Comparison of ENCODE assay signal across 18 cellular contexts in genomic region chr16:88508868-88509748, GRCh38. TPM values are rescaled to one million over a fixed set of nuclear protein-coding genes. Genes with fewer than 3 reads are reported as not detected.
DNase-seq lines count a peak whose midpoint lies in the region; TF ChIP-seq lines count a peak whose summit lies in the region.
"Had no signal": no experiment of that assay in that cellular context is flagged by ENCODE, and none has a peak within 500 bp of the region (broad histone marks: within the 10 kb centered on the region; RNA-seq: fewer than 3 reads in every experiment).

No MANE protein-coding gene starts in this region.

- no peak overlapping the region for H2BK15ac ChIP-seq in neuronal stem cell (ENCODE audit: low read length)

- peak overlapping the region; percentile 89 for H3K14ac ChIP-seq in neuronal stem cell (ENCODE audit: low read length)

- peak overlapping the region; percentile 82 for H2BK12ac ChIP-seq in neuronal stem cell (ENCODE audit: low read length)

- H3K4me1 Mint-ChIP-seq in Caco-2 (ENCODE audit: low read depth, unreplicated experiment) = peaks cover 19% of the 10 kb centered on the region

- peak overlapping the region; percentile 78 for H2BK5ac ChIP-seq in neuronal stem cell (ENCODE audit: low read length)

- no peak overlapping the region for H4K91ac ChIP-seq in neuronal stem cell (ENCODE audit: low read depth, low read length, poor library complexity)

- no peak overlapping the region for H3K4me2 ChIP-seq in neuronal stem cell (ENCODE audit: insufficient read depth, low read length, poor library complexity, severe bottlenecking)
- H3K4me2 ChIP-seq: KMS-11 had no signal

- H3K23ac ChIP-seq in neuronal stem cell (ENCODE audit: low read depth, low read length, poor library complexity) = peak overlapping the region; percentile 80

- H2BK120ac ChIP-seq in neuronal stem cell (ENCODE audit: low read depth, low read length) = peak overlapping the region; percentile 44

- peak; percentile 93 to 96 for DNase-seq in Caco-2
- peak; percentile 41 to 76 for DNase-seq in NCI-H526 (lab: John Stamatoyannopoulos, UW)
- peak; percentile 53 to 67 for DNase-seq in erythroblast (lab: John Stamatoyannopoulos, UW)
- DNase-seq in neuronal stem cell (ENCODE audit: low spot score) = no peak
- DNase-seq in NCI-H345 (lab: John Stamatoyannopoulos, UW) = no peak
- DNase-seq in ecto neural progenitor cell (ENCODE audit: low spot score) = no peak
- DNase-seq in DMS53 (lab: John Stamatoyannopoulos, UW) = no peak
- no peak for DNase-seq in HK-2 (ENCODE audit: unreplicated experiment)
- DNase-seq: activated CD4-positive, alpha-beta T cell treated with anti-CD3 and anti-CD28 coated beads, Interleukin-2, amount 50 U/mL, for 1 hour; aorta; foreskin melanocyte; left cardiac atrium; NCI-H2107; nucleus accumbens; sigmoid colon; stimulated activated CD4-positive, alpha-beta T cell treated with anti-CD3 and anti-CD28 coated beads, Interleukin-1b, Interleukin-23, amount 100 ng/mL, for 48 hours had no signal

- H3K4ac ChIP-seq in neuronal stem cell (ENCODE audit: low read length) = no peak overlapping the region

- H3K18ac ChIP-seq in neuronal stem cell (ENCODE audit: low read length) = peak overlapping the region; percentile 90

- WGBS in neuronal stem cell (ENCODE audit: extremely low coverage in 2 of 2, insufficient read length in 2 of 2, insufficient replicate concordance in 1 of 2), 2 donors = no CpG with 5 or more reads among the region's 41 CpGs

- CTCF ChIA-PET in Caco-2 (lab: Charles Lee) = interaction anchor here (0.6 to 2.0 kb wide), 13 partner anchors 9 to 812 kb away, joined by 3 to 76 read pairs (median 3); partner anchors contain the start of genes ZC3H18 and ZFPM1

- intact Hi-C loops in Caco-2 (cut with micrococcal nuclease; ENCODE audit: unreplicated experiment) = loop anchor here (1.0 to 2.0 kb wide), 4 partner anchors 18 to 564 kb away; partner anchors contain the start of gene ZFPM1

- H3K27ac ChIP-seq in neuronal stem cell (replicated peaks; ENCODE audit: low read length) = no peak overlapping the region
- H3K27ac ChIP-seq: KMS-11, sigmoid colon had no signal

- TF ChIP-seq CTCF in Caco-2 (IDR thresholded peaks at IDR 0.05; ENCODE audit: insufficient read depth in 1 of 2, low read depth in 1 of 2, low read length in 1 of 2, severe bottlenecking in 1 of 2, unreplicated experiment in 1 of 2) = no peak

- no peak overlapping the region for H3K9ac ChIP-seq in neuronal stem cell (ENCODE audit: low read depth, low read length, poor library complexity)
- H3K9ac ChIP-seq: KMS-11 had no signal

- H3K4me1 ChIP-seq in Caco-2 (peaks cover 73% of the 10 kb centered on the region), neuronal stem cell (ENCODE audit: control insufficient read depth in 2 of 2, insufficient read depth in 1 of 2, low read depth in 1 of 2, low read length in 2 of 2) (peaks cover 11 to 12% of the 10 kb centered on the region in 2 donors)
- H3K4me1 ChIP-seq: HAP-1, sigmoid colon had no signal

- H3K27me3 Mint-ChIP-seq in Caco-2 (ENCODE audit: insufficient read depth, unreplicated experiment) = no peaks in the 10 kb centered on the region

- BruUV-seq in Caco-2 (replicated peaks; lab: Mats Ljungman, UMichigan) = no TSS peak

- H3K4me3 ChIP-seq in Caco-2 (ENCODE audit: low read depth, low read length) (peak overlapping the region; percentile 25), neuronal stem cell (ENCODE audit: low read length in 2 of 2) (no peak overlapping the region)
- H3K4me3 ChIP-seq: HAP-1, sigmoid colon had no signal

- no peak overlapping the region for H2AFZ ChIP-seq in neuronal stem cell (ENCODE audit: low read length)

- H3K36me3 Mint-ChIP-seq in Caco-2 (ENCODE audit: insufficient read depth, unreplicated experiment) = peaks cover 38% of the 10 kb centered on the region

- H4K8ac ChIP-seq in neuronal stem cell (ENCODE audit: low read depth, low read length) = no peak overlapping the region

- no peak for TF ChIP-seq POLR2A in erythroblast (IDR thresholded peaks at IDR 0.05; ENCODE audit: low read length)

- H3K27me3 ChIP-seq in Caco-2 (replicated peaks; ENCODE audit: control insufficient read depth, insufficient read depth, low read length) = no peaks in the 10 kb centered on the region
- no peaks in the 10 kb centered on the region for H3K27me3 ChIP-seq in neuronal stem cell (ENCODE audit: control insufficient read depth in 3 of 3, insufficient read depth in 3 of 3, low read depth in 1 of 3, low read length in 3 of 3)

- peak overlapping the region; percentile 74 for H3K4me3 Mint-ChIP-seq in Caco-2 (ENCODE audit: unreplicated experiment)

- peak overlapping the region; percentile 97 for H3K27ac Mint-ChIP-seq in Caco-2 (ENCODE audit: unreplicated experiment)

- POLR2A ChIA-PET in Caco-2 (lab: Charles Lee) = interaction anchor here (0.5 to 2.5 kb wide), 15 partner anchors 11 to 558 kb away, joined by 3 to 59 read pairs (median 6); partner anchors contain the start of genes BANP, ZC3H18 and ZFPM1

- peaks cover 2% of the 10 kb centered on the region; the same call in 1 of the 2 replicates for H3K36me3 ChIP-seq in Caco-2 (ENCODE audit: control insufficient read depth, insufficient read depth, low read length)
- H3K36me3 ChIP-seq in neuronal stem cell (replicated peaks in 1 of 2; ENCODE audit: control insufficient read depth in 2 of 2, insufficient read depth in 2 of 2, low read length in 2 of 2) = no peaks in the 10 kb centered on the region
- H3K36me3 ChIP-seq: HAP-1, sigmoid colon had no signal

- no peaks in the 10 kb centered on the region for H3K9me3 ChIP-seq in Caco-2
- H3K9me3 ChIP-seq in neuronal stem cell (replicated peaks in 1 of 2; ENCODE audit: control insufficient read depth in 2 of 2, insufficient read depth in 1 of 2, low read depth in 1 of 2, low read length in 2 of 2) = no peaks in the 10 kb centered on the region
- H3K9me3 ChIP-seq: HAP-1, sigmoid colon had no signal

- no peaks in the 10 kb centered on the region for H3K79me1 ChIP-seq in neuronal stem cell (ENCODE audit: low read depth, low read length)

- H3K9me3 Mint-ChIP-seq in Caco-2 (ENCODE audit: unreplicated experiment) = no peaks in the 10 kb centered on the region

- H2AK5ac ChIP-seq in neuronal stem cell (ENCODE audit: low read depth, low read length) = peak overlapping the region; percentile 97

RNA-seq across cellular contexts. Expression of gene ZFPM1, which starts 56.0 kb away (rescaled TPM):
- total RNA-seq in Caco-2 (2022) = 24.1 and 25.9 TPM in 2 replicates
- 3.8 TPM for polyA plus RNA-seq in neuronal stem cell (2013, experiment 1 of 2)
- polyA plus RNA-seq in neuronal stem cell (2013, experiment 2 of 2) = 4.0 TPM

Comparison
In these comparisons a context has a peak if more than half of its experiments do, and no peak if none do; other contexts are left out.
1. DNase-seq: peak in Caco-2 (2 of 2), NCI-H526 (2 of 2) and erythroblast (2 of 2); none in neuronal stem cell (single experiment), NCI-H345 (single experiment), ecto neural progenitor cell (single experiment), DMS53 (single experiment) and HK-2 (single experiment).